In the genomic region with DNA sequence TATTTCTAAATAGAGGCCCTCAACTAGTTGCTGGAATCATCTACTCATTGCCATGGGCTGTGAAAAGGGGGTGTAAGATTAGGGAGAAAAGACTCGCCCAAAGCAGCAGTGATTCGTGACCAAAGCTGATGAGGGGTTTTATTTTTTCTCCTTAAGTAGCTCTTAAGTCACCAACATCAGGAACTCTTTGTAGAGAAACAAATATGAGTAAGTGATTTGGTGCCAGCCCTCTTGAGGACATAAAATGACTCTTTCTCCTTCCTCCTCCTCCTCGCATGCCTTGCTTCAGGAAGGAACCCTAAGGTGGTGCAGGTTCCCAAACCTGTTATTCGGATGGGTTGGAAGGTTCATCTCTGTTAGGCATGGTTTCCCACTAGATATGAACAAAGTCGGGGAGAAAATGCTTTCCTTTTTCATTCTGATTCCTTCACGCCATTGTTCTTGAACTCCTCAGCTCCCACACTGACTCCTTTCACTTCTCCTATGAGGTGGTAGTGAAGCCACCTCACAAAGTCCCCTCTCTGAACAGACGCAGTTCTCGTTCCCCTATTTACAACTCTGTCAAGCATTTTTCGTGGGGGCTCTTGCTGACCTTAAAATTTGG, we compare ENCODE assay signal across 10 cellular contexts.
DNase-seq lines count a peak whose midpoint lies in the region; ATAC-seq and TF ChIP-seq lines count a peak whose summit lies in the region.
"Had no signal": no experiment of that assay in that cellular context is flagged by ENCODE, and none has a peak within 500 bp of the region (broad histone marks: within the 10 kb centered on the region; RNA-seq: fewer than 3 reads in every experiment).

No MANE protein-coding gene starts in this region.

- no peaks in the 10 kb centered on the region for H3K9me3 ChIP-seq in sigmoid colon

- peaks cover 0 to 96% (median 81%) of the 10 kb centered on the region in 4 donors for H3K4me1 ChIP-seq in sigmoid colon
- H3K4me1 ChIP-seq: foreskin keratinocyte had no signal

- H3K4me1 Mint-ChIP-seq in activated naive CD8-positive, alpha-beta T cell (ENCODE audit: low read depth), result peaks cover 65% of the 10 kb centered on the region

- H3K36me3 Mint-ChIP-seq in activated naive CD8-positive, alpha-beta T cell, result peaks cover 14% of the 10 kb centered on the region

- H3K27ac ChIP-seq in sigmoid colon, result peak overlapping the region; percentile 77 to 92 (median 90)
- H3K27ac ChIP-seq: foreskin keratinocyte had no signal

- TF ChIP-seq POLR2A in sigmoid colon (IDR thresholded peaks at IDR 0.05), result no peak

- TF ChIP-seq EP300 in sigmoid colon (IDR thresholded peaks at IDR 0.05), result no peak

- peak overlapping the region; percentile 68 for H3K27ac Mint-ChIP-seq in activated naive CD8-positive, alpha-beta T cell

- 69 to 86% methylated on average over 9 of the region's 9 CpGs for WGBS in sigmoid colon, 2 donors

- DNase-seq in sigmoid colon (no peak), NCI-H187 treated with DMSO at 0.1 percent for 48 hours (lab: John Stamatoyannopoulos, UW) (no peak), NCI-H524 (lab: John Stamatoyannopoulos, UW) (no peak)
- DNase-seq in stimulated activated CD4-positive, alpha-beta T cell treated with anti-CD3 and anti-CD28 coated beads, Interleukin-2, amount 100 ng/mL, for 48 hours, result no peak
- DNase-seq: foreskin keratinocyte, NCI-H1105 had no signal

- H3K4me3 Mint-ChIP-seq in activated naive CD8-positive, alpha-beta T cell, result no peak overlapping the region

- no peaks in the 10 kb centered on the region for H3K9me3 Mint-ChIP-seq in activated naive CD8-positive, alpha-beta T cell (ENCODE audit: low read depth)

- no peaks in the 10 kb centered on the region for H3K27me3 Mint-ChIP-seq in activated naive CD8-positive, alpha-beta T cell

- TF ChIP-seq CTCF in sigmoid colon (IDR thresholded peaks at IDR 0.05), result no peak

- H3K36me3 ChIP-seq in sigmoid colon, result no peaks in the 10 kb centered on the region

- intact Hi-C loops in sigmoid colon (cut with DNase I), result no loop called here

- H3K27me3 ChIP-seq in sigmoid colon, result no peaks in the 10 kb centered on the region
- H3K27me3 ChIP-seq: foreskin keratinocyte had no signal

- ATAC-seq in GM18502 (IDR thresholded peaks at IDR 0.05; ENCODE audit: poor library complexity, unreplicated experiment), result peak; percentile 41
- ATAC-seq in HG02759 (IDR thresholded peaks at IDR 0.05; ENCODE audit: unreplicated experiment), result peak; percentile 41
- ATAC-seq in GM21423 (IDR thresholded peaks at IDR 0.05; ENCODE audit: unreplicated experiment), result no peak
- ATAC-seq: foreskin keratinocyte had no signal

- no peak overlapping the region for H3K4me3 ChIP-seq in sigmoid colon
